In genomic region chr2:120436885-120437603, GRCh38 we compare ENCODE assay signal across 8 cellular contexts.
A peak's percentile ranks its signal among the peaks of the same experiment; 100 is the strongest.
DNase-seq lines count a peak whose midpoint lies in the region; ATAC-seq and TF ChIP-seq lines count a peak whose summit lies in the region.

No MANE protein-coding gene starts in this region.

- no CpG with 5 or more reads among the region's 7 CpGs for WGBS in neuronal stem cell (ENCODE audit: extremely low coverage in 2 of 2, insufficient read length in 2 of 2, insufficient replicate concordance in 1 of 2), 2 donors

- H3K23ac ChIP-seq in neuronal stem cell (ENCODE audit: low read depth, low read length, poor library complexity) = no peak overlapping the region

- peaks cover 0 to 7% of the 10 kb centered on the region in 2 donors for H3K4me1 ChIP-seq in neuronal stem cell (ENCODE audit: control insufficient read depth in 2 of 2, insufficient read depth in 1 of 2, low read depth in 1 of 2, low read length in 2 of 2)
- no peaks in the 10 kb centered on the region for H3K4me1 ChIP-seq in CD4-positive, alpha-beta memory T cell (ENCODE audit: insufficient read depth, low read length)

- intact Hi-C loops in CD4-positive, alpha-beta memory T cell (cut with micrococcal nuclease) = no loop called here

- ATAC-seq in HG03439 (IDR thresholded peaks at IDR 0.05; ENCODE audit: unreplicated experiment) = no peak

- no peak overlapping the region for H3K9ac ChIP-seq in neuronal stem cell (ENCODE audit: low read depth, low read length, poor library complexity)

- no peak overlapping the region for H4K91ac ChIP-seq in neuronal stem cell (ENCODE audit: low read depth, low read length, poor library complexity)

- H3K18ac ChIP-seq in neuronal stem cell (ENCODE audit: low read length) = no peak overlapping the region

- no peak overlapping the region for H3K4me2 ChIP-seq in neuronal stem cell (ENCODE audit: insufficient read depth, low read length, poor library complexity, severe bottlenecking)

- POLR2A ChIA-PET in CD4-positive, alpha-beta memory T cell (lab: Charles Lee; ENCODE audit: partially characterized antibody) = no interaction called here

- peaks cover 0 to 83% (median 33%) of the 10 kb centered on the region in 3 experiments for H3K27me3 ChIP-seq in neuronal stem cell (ENCODE audit: control insufficient read depth in 3 of 3, insufficient read depth in 3 of 3, low read depth in 1 of 3, low read length in 3 of 3)
- no peaks in the 10 kb centered on the region for H3K27me3 ChIP-seq in CD4-positive, alpha-beta memory T cell (ENCODE audit: insufficient read depth, low read length)

- H3K4me3 Mint-ChIP-seq in CD4-positive, alpha-beta memory T cell = no peak overlapping the region

- no peak overlapping the region for H2BK15ac ChIP-seq in neuronal stem cell (ENCODE audit: low read length)

- no peak overlapping the region for H3K4ac ChIP-seq in neuronal stem cell (ENCODE audit: low read length)

- H3K9me3 Mint-ChIP-seq in CD4-positive, alpha-beta memory T cell = peaks cover 0 to 4% (median 0%) of the 10 kb centered on the region in 8 donors

- H3K9me3 ChIP-seq in neuronal stem cell (replicated peaks in 1 of 2; ENCODE audit: control insufficient read depth in 2 of 2, insufficient read depth in 1 of 2, low read depth in 1 of 2, low read length in 2 of 2) = no peaks in the 10 kb centered on the region
- H3K9me3 ChIP-seq in CD4-positive, alpha-beta memory T cell (ENCODE audit: control insufficient read depth in 1 of 2, low read length in 2 of 2) = no peaks in the 10 kb centered on the region

- H3K79me1 ChIP-seq in neuronal stem cell (ENCODE audit: low read depth, low read length) = no peaks in the 10 kb centered on the region

- H2AFZ ChIP-seq in neuronal stem cell (ENCODE audit: low read length) = no peak overlapping the region

- H3K36me3 ChIP-seq in neuronal stem cell (replicated peaks in 1 of 2; ENCODE audit: control insufficient read depth in 2 of 2, insufficient read depth in 2 of 2, low read length in 2 of 2) = no peaks in the 10 kb centered on the region
- no peaks in the 10 kb centered on the region for H3K36me3 ChIP-seq in CD4-positive, alpha-beta memory T cell (ENCODE audit: insufficient read depth, low read length)

- no peak overlapping the region for H2BK12ac ChIP-seq in neuronal stem cell (ENCODE audit: low read length)

- peaks cover 17 to 29% of the 10 kb centered on the region in 2 donors for H3K27me3 Mint-ChIP-seq in CD4-positive, alpha-beta memory T cell

- H2BK120ac ChIP-seq in neuronal stem cell (ENCODE audit: low read depth, low read length) = no peak overlapping the region

- no peak overlapping the region for H3K14ac ChIP-seq in neuronal stem cell (ENCODE audit: low read length)

- H3K27ac Mint-ChIP-seq in CD4-positive, alpha-beta memory T cell = no peak overlapping the region

- no peak overlapping the region for H3K27ac ChIP-seq in neuronal stem cell (replicated peaks; ENCODE audit: low read length)
- H3K27ac ChIP-seq in CD4-positive, alpha-beta memory T cell (ENCODE audit: low read depth, low read length) = no peak overlapping the region

- H3K36me3 Mint-ChIP-seq in CD4-positive, alpha-beta memory T cell = no peaks in the 10 kb centered on the region

- H2BK5ac ChIP-seq in neuronal stem cell (ENCODE audit: low read length) = no peak overlapping the region

- CTCF ChIA-PET in CD4-positive, alpha-beta memory T cell (lab: Charles Lee; ENCODE audit: partially characterized antibody) = no interaction called here

- no peak overlapping the region for H2AK5ac ChIP-seq in neuronal stem cell (ENCODE audit: low read depth, low read length)

- no peaks in the 10 kb centered on the region for H3K4me1 Mint-ChIP-seq in CD4-positive, alpha-beta memory T cell

- DNase-seq in A172 (ENCODE audit: low spot score) (peak; percentile 69), ELF-1 (ENCODE audit: low read depth, low spot score) (peak; percentile 95), NCI-H2029 treated with DMSO at 0.1 percent for 48 hours (lab: John Stamatoyannopoulos, UW) (peak; percentile 62), astrocyte of the cerebellum (ENCODE audit: low read depth) (no peak), lung microvascular endothelial cell (ENCODE audit: low read depth in 2 of 2) (peak; percentile 42 to 49), neuronal stem cell (ENCODE audit: low spot score) (no peak)
- DNase-seq in CD4-positive, alpha-beta memory T cell = no peak

- peak; percentile 37 for TF ChIP-seq CTCF in astrocyte of the cerebellum (IDR thresholded peaks at IDR 0.05; ENCODE audit: low read depth, low read length, missing control alignments)

- H4K8ac ChIP-seq in neuronal stem cell (ENCODE audit: low read depth, low read length) = no peak overlapping the region

- in situ Hi-C loops in astrocyte of the cerebellum (cut with HindIII; ENCODE audit: low sequenced_read_pairs) = no loop called here

- H3K4me3 ChIP-seq in astrocyte of the cerebellum (ENCODE audit: low read depth, low read length) (no peak overlapping the region), neuronal stem cell (ENCODE audit: low read length in 2 of 2) (no peak overlapping the region)
- no peak overlapping the region for H3K4me3 ChIP-seq in CD4-positive, alpha-beta memory T cell (ENCODE audit: low read length in 2 of 2)

Comparison
In these comparisons a context has a peak if more than half of its experiments do, and no peak if none do; other contexts are left out.
1. DNase-seq: peak in A172 (single experiment), ELF-1 (single experiment), NCI-H2029 treated with DMSO at 0.1 percent for 48 hours (single experiment) and lung microvascular endothelial cell (2 of 2); none in astrocyte of the cerebellum (single experiment), neuronal stem cell (single experiment) and CD4-positive, alpha-beta memory T cell (0 of 5).